ENCODE assay signal across 22 cellular contexts in genomic region chr15:32869814-32870213, GRCh38.
DNase-seq lines count a peak whose midpoint lies in the region; TF ChIP-seq lines count a peak whose summit lies in the region.
"Had no signal": no experiment of that assay in that cellular context is flagged by ENCODE, and none has a peak within 500 bp of the region (broad histone marks: within the 10 kb centered on the region; RNA-seq: fewer than 3 reads in every experiment).

No MANE protein-coding gene starts in this region.

- H3K4me3 ChIP-seq in SJSA1 = no peak overlapping the region
- H3K4me3 ChIP-seq in esophagus squamous epithelium = no peak overlapping the region
- H3K4me3 ChIP-seq in stomach = no peak overlapping the region

- TF ChIP-seq EP300 in stomach (IDR thresholded peaks at IDR 0.05) = no peak

- DNase-seq in NOMO-1 treated with DMSO at 0.1 percent for 48 hours (lab: John Stamatoyannopoulos, UW; ENCODE audit: unreplicated experiment) (peak; percentile 43), NOMO-1 treated with dmso at 0.1 percent for 144 hours (lab: John Stamatoyannopoulos, UW; ENCODE audit: unreplicated experiment) (no peak), SJSA1 (ENCODE audit: low read depth in 1 of 2, low spot score in 2 of 2) (peak in 1 of 2 experiments; percentile 16), esophagus squamous epithelium (lab: John Stamatoyannopoulos, UW) (no peak), stomach (no peak), DMS53 (lab: John Stamatoyannopoulos, UW) (no peak), 8988T (no peak), SW480 (ENCODE audit: low spot score) (no peak)
- DNase-seq: activated CD4-positive, alpha-beta T cell treated with anti-CD3 and anti-CD28 coated beads, Interleukin-2, amount 10 ng/mL, durations not matched to agents 7 days and 5 days; activated CD8-positive, alpha-beta memory T cell treated with anti-CD3 and anti-CD28 coated beads, Interleukin-2, amount 50 U/mL, for 4 hours; C1 segment of cervical spinal cord; effector memory CD8-positive, alpha-beta T cell; H7; KBM-7; mammary epithelial cell; MM.1S; naive B cell; NCI-H2171 treated with DMSO at 0.1 percent for 48 hours; NCI-H524 treated with DMSO at 0.1 percent for 48 hours; occipital lobe; retina had no signal

- TF ChIP-seq POLR2A in esophagus squamous epithelium (IDR thresholded peaks at IDR 0.05) (no peak), stomach (IDR thresholded peaks at IDR 0.05) (no peak)

- H3K36me3 ChIP-seq in SJSA1 = no peaks in the 10 kb centered on the region; the same call in 1 of the 2 replicates
- H3K36me3 ChIP-seq in esophagus squamous epithelium = no peaks in the 10 kb centered on the region
- H3K36me3 ChIP-seq in stomach = peaks cover 0 to 10% (median 0%) of the 10 kb centered on the region in 4 donors

- H3K9me3 ChIP-seq in SJSA1 (replicated peaks) (no peaks in the 10 kb centered on the region), esophagus squamous epithelium (no peaks in the 10 kb centered on the region), stomach (no peaks in the 10 kb centered on the region)

- 73 to 74% methylated on average over 4 of the region's 4 CpGs for WGBS in esophagus squamous epithelium, 2 donors
- 47 to 71% (median 66%) methylated on average over 4 of the region's 4 CpGs for WGBS in stomach, 5 donors

- no peak for TF ChIP-seq CTCF in esophagus squamous epithelium (IDR thresholded peaks at IDR 0.05)
- TF ChIP-seq CTCF in stomach (IDR thresholded peaks at IDR 0.05) = no peak

- H3K27ac ChIP-seq in SJSA1 (peak overlapping the region; percentile 89), esophagus squamous epithelium (peak overlapping the region; percentile 4 to 79 (median 66)), stomach (peak overlapping the region in 4 of 5 donors; percentile 61 to 82 (median 77))
- H3K27ac ChIP-seq: 22Rv1 had no signal

- intact Hi-C loops in esophagus squamous epithelium (cut with DNase I) = no loop called here
- intact Hi-C loops in stomach (cut with DNase I; ENCODE audit: low total_unique reads) = loop anchor here (10.0 kb wide), 1 partner anchor 65 kb away; no protein-coding TSS in a partner anchor

- peaks cover 64% of the 10 kb centered on the region for H3K4me1 ChIP-seq in SJSA1 (replicated peaks)
- peaks cover 0 to 36% (median 8%) of the 10 kb centered on the region in 3 donors for H3K4me1 ChIP-seq in esophagus squamous epithelium
- peaks cover 0 to 31% (median 13%) of the 10 kb centered on the region in 4 donors for H3K4me1 ChIP-seq in stomach

- no peaks in the 10 kb centered on the region for H3K27me3 ChIP-seq in SJSA1 (replicated peaks)
- H3K27me3 ChIP-seq in esophagus squamous epithelium = no peaks in the 10 kb centered on the region
- no peaks in the 10 kb centered on the region for H3K27me3 ChIP-seq in stomach
